ENCODE assay signal across 20 cellular contexts in genomic region chr1:244395965-244396364, GRCh38. TPM values are rescaled to one million over a fixed set of nuclear protein-coding genes. Genes with fewer than 3 reads are reported as not detected.
DNase-seq lines count a peak whose midpoint lies in the region; ATAC-seq and TF ChIP-seq lines count a peak whose summit lies in the region.
"Had no signal": no experiment of that assay in that cellular context is flagged by ENCODE, and none has a peak within 500 bp of the region (broad histone marks: within the 10 kb centered on the region; RNA-seq: fewer than 3 reads in every experiment).

No MANE protein-coding gene starts in this region.

- 84% methylated on average over 5 of the region's 5 CpGs for WGBS in prostate gland
- 72 to 81% (median 75%) methylated on average over 5 of the region's 5 CpGs for WGBS in ovary, 3 donors

- POLR2A ChIA-PET in activated CD8-positive, alpha-beta T cell treated with anti-CD3 and anti-CD28 coated beads, Interleukin-2, amount 10 ng/mL, durations not matched to agents 7 days and 5 days (lab: Charles Lee) = interaction anchor here (1.5 kb wide), 1 partner anchor 55 kb away, joined by 3 read pairs; no protein-coding TSS in a partner anchor

- H3K4me3 ChIP-seq in prostate gland (no peak overlapping the region), ovary (no peak overlapping the region)
- H3K4me3 ChIP-seq: BLaER1 treated with 17β-estradiol and CSF1 and Interleukin-3, amounts not matched to agents 10 nM and 100 nM; lung; transverse colon had no signal

- no peaks in the 10 kb centered on the region for H3K27me3 Mint-ChIP-seq in activated naive CD4-positive, alpha-beta T cell treated with anti-CD3 and anti-CD28 coated beads, Interleukin-2, amount 10 ng/mL, durations not matched to agents 7 days and 5 days
- H3K27me3 Mint-ChIP-seq in activated naive CD4-positive, alpha-beta T cell treated with anti-CD3 and anti-CD28 coated beads for 36 hours (ENCODE audit: low read depth) = no peaks in the 10 kb centered on the region
- no peaks in the 10 kb centered on the region for H3K27me3 Mint-ChIP-seq in activated CD8-positive, alpha-beta T cell treated with anti-CD3 and anti-CD28 coated beads, Interleukin-2, amount 10 ng/mL, durations not matched to agents 7 days and 5 days (ENCODE audit: low read depth)
- no peaks in the 10 kb centered on the region for H3K27me3 Mint-ChIP-seq in stimulated activated memory B cell treated with anti-CD40 and anti-IgM and Interleukin-4, amounts not matched to agents 10 μg/mL and 1 μg/mL and 100 μg/mL, for 72 hours
- H3K27me3 Mint-ChIP-seq in CD14-positive monocyte (ENCODE audit: low read depth in 3 of 3) = no peaks in the 10 kb centered on the region
- H3K27me3 Mint-ChIP-seq: activated CD4-positive, alpha-beta memory T cell treated with anti-CD3 and anti-CD28 coated beads for 36 hours; naive B cell; stimulated activated naive B cell treated with anti-CD40 and anti-IgM and Interleukin-4, amounts not matched to agents 10 μg/mL and 1 μg/mL and 100 μg/mL, for 72 hours had no signal

- no peak for ATAC-seq in activated CD8-positive, alpha-beta T cell treated with anti-CD3 and anti-CD28 coated beads, Interleukin-2, amount 10 ng/mL, durations not matched to agents 7 days and 5 days
- ATAC-seq in stimulated activated memory B cell treated with anti-CD40 and anti-IgM and Interleukin-4, amounts not matched to agents 10 μg/mL and 1 μg/mL and 100 μg/mL, for 72 hours = peak; percentile 25

- CTCF ChIA-PET in activated naive CD4-positive, alpha-beta T cell treated with anti-CD3 and anti-CD28 coated beads, Interleukin-2, amount 10 ng/mL, durations not matched to agents 7 days and 5 days (lab: Charles Lee) = no interaction called here
- CTCF ChIA-PET in activated naive CD4-positive, alpha-beta T cell treated with anti-CD3 and anti-CD28 coated beads for 36 hours (lab: Charles Lee) = no interaction called here
- CTCF ChIA-PET in activated CD8-positive, alpha-beta T cell treated with anti-CD3 and anti-CD28 coated beads, Interleukin-2, amount 10 ng/mL, durations not matched to agents 7 days and 5 days (lab: Charles Lee) = no interaction called here

- no peak for DNase-seq in activated naive CD4-positive, alpha-beta T cell treated with anti-CD3 and anti-CD28 coated beads, Interleukin-2, amount 10 ng/mL, durations not matched to agents 7 days and 5 days
- no peak for DNase-seq in activated naive CD4-positive, alpha-beta T cell treated with anti-CD3 and anti-CD28 coated beads for 36 hours
- no peak for DNase-seq in activated CD8-positive, alpha-beta T cell treated with anti-CD3 and anti-CD28 coated beads, Interleukin-2, amount 10 ng/mL, durations not matched to agents 7 days and 5 days
- DNase-seq in kidney tubule cell (ENCODE audit: low spot score) = peak; percentile 34
- no peak for DNase-seq in CD14-positive monocyte (ENCODE audit: low spot score)
- DNase-seq in prostate gland (ENCODE audit: low spot score) = no peak
- no peak for DNase-seq in ovary
- DNase-seq: activated CD4-positive, alpha-beta memory T cell treated with anti-CD3 and anti-CD28 coated beads for 36 hours; caudate nucleus; naive B cell; NCI-H1092; NCI-H2081 treated with DMSO at 0.1 percent for 48 hours; Right ventricle myocardium superior; stimulated activated naive B cell treated with anti-CD40 and anti-IgM and Interleukin-4, amounts not matched to agents 10 μg/mL and 1 μg/mL and 100 μg/mL, for 72 hours; transverse colon had no signal

- peaks cover 2% of the 10 kb centered on the region for H3K9me3 Mint-ChIP-seq in activated naive CD4-positive, alpha-beta T cell treated with anti-CD3 and anti-CD28 coated beads, Interleukin-2, amount 10 ng/mL, durations not matched to agents 7 days and 5 days
- peaks cover 11% of the 10 kb centered on the region for H3K9me3 Mint-ChIP-seq in activated naive CD4-positive, alpha-beta T cell treated with anti-CD3 and anti-CD28 coated beads for 36 hours
- peaks cover under 1% of the 10 kb centered on the region for H3K9me3 Mint-ChIP-seq in activated CD8-positive, alpha-beta T cell treated with anti-CD3 and anti-CD28 coated beads, Interleukin-2, amount 10 ng/mL, durations not matched to agents 7 days and 5 days (ENCODE audit: insufficient read depth)
- no peaks in the 10 kb centered on the region for H3K9me3 Mint-ChIP-seq in stimulated activated memory B cell treated with anti-CD40 and anti-IgM and Interleukin-4, amounts not matched to agents 10 μg/mL and 1 μg/mL and 100 μg/mL, for 72 hours
- H3K9me3 Mint-ChIP-seq in CD14-positive monocyte = peaks cover under 1 to 7% (median 3%) of the 10 kb centered on the region in 7 donors

- no peaks in the 10 kb centered on the region for H3K36me3 ChIP-seq in prostate gland
- H3K36me3 ChIP-seq in ovary = no peaks in the 10 kb centered on the region

- no peak for TF ChIP-seq EP300 in ovary (IDR thresholded peaks at IDR 0.05)

- H3K27ac ChIP-seq in prostate gland = no peak overlapping the region
- no peak overlapping the region for H3K27ac ChIP-seq in ovary
- H3K27ac ChIP-seq: transverse colon, VCaP had no signal

- TF ChIP-seq CTCF in CD14-positive monocyte (IDR thresholded peaks at IDR 0.05) (no peak), prostate gland (IDR thresholded peaks at IDR 0.05) (no peak), ovary (IDR thresholded peaks at IDR 0.05) (no peak)

- H3K27ac Mint-ChIP-seq in activated naive CD4-positive, alpha-beta T cell treated with anti-CD3 and anti-CD28 coated beads, Interleukin-2, amount 10 ng/mL, durations not matched to agents 7 days and 5 days = peak overlapping the region; percentile 67
- no peak overlapping the region for H3K27ac Mint-ChIP-seq in activated naive CD4-positive, alpha-beta T cell treated with anti-CD3 and anti-CD28 coated beads for 36 hours
- H3K27ac Mint-ChIP-seq in activated CD8-positive, alpha-beta T cell treated with anti-CD3 and anti-CD28 coated beads, Interleukin-2, amount 10 ng/mL, durations not matched to agents 7 days and 5 days = peak overlapping the region; percentile 66
- H3K27ac Mint-ChIP-seq in stimulated activated memory B cell treated with anti-CD40 and anti-IgM and Interleukin-4, amounts not matched to agents 10 μg/mL and 1 μg/mL and 100 μg/mL, for 72 hours = no peak overlapping the region
- peak overlapping the region in 1 of 7 donors; percentile 27 for H3K27ac Mint-ChIP-seq in CD14-positive monocyte
- H3K27ac Mint-ChIP-seq: activated CD4-positive, alpha-beta memory T cell treated with anti-CD3 and anti-CD28 coated beads for 36 hours had no signal

- H3K4me1 ChIP-seq in prostate gland (replicated peaks) = no peaks in the 10 kb centered on the region
- H3K4me1 ChIP-seq in ovary (ENCODE audit: insufficient read depth) = no peaks in the 10 kb centered on the region

- H3K4me1 Mint-ChIP-seq in activated naive CD4-positive, alpha-beta T cell treated with anti-CD3 and anti-CD28 coated beads, Interleukin-2, amount 10 ng/mL, durations not matched to agents 7 days and 5 days = peaks cover 10% of the 10 kb centered on the region
- H3K4me1 Mint-ChIP-seq in activated naive CD4-positive, alpha-beta T cell treated with anti-CD3 and anti-CD28 coated beads for 36 hours (ENCODE audit: low read depth) = peaks cover 6% of the 10 kb centered on the region
- peaks cover 16% of the 10 kb centered on the region for H3K4me1 Mint-ChIP-seq in activated CD8-positive, alpha-beta T cell treated with anti-CD3 and anti-CD28 coated beads, Interleukin-2, amount 10 ng/mL, durations not matched to agents 7 days and 5 days (ENCODE audit: low read depth)
- H3K4me1 Mint-ChIP-seq in stimulated activated memory B cell treated with anti-CD40 and anti-IgM and Interleukin-4, amounts not matched to agents 10 μg/mL and 1 μg/mL and 100 μg/mL, for 72 hours = peaks cover 8% of the 10 kb centered on the region
- H3K4me1 Mint-ChIP-seq in CD14-positive monocyte = peaks cover 4% of the 10 kb centered on the region

- H3K27me3 ChIP-seq in prostate gland (replicated peaks; ENCODE audit: insufficient read depth) (no peaks in the 10 kb centered on the region), ovary (no peaks in the 10 kb centered on the region)
- H3K27me3 ChIP-seq: BLaER1 treated with 17β-estradiol and CSF1 and Interleukin-3, amounts not matched to agents 10 nM and 100 nM; transverse colon had no signal

- no peak overlapping the region for H3K4me3 Mint-ChIP-seq in activated naive CD4-positive, alpha-beta T cell treated with anti-CD3 and anti-CD28 coated beads, Interleukin-2, amount 10 ng/mL, durations not matched to agents 7 days and 5 days
- H3K4me3 Mint-ChIP-seq in activated naive CD4-positive, alpha-beta T cell treated with anti-CD3 and anti-CD28 coated beads for 36 hours = no peak overlapping the region
- no peak overlapping the region for H3K4me3 Mint-ChIP-seq in activated CD8-positive, alpha-beta T cell treated with anti-CD3 and anti-CD28 coated beads, Interleukin-2, amount 10 ng/mL, durations not matched to agents 7 days and 5 days
- H3K4me3 Mint-ChIP-seq in stimulated activated memory B cell treated with anti-CD40 and anti-IgM and Interleukin-4, amounts not matched to agents 10 μg/mL and 1 μg/mL and 100 μg/mL, for 72 hours = no peak overlapping the region
- H3K4me3 Mint-ChIP-seq in CD14-positive monocyte = no peak overlapping the region
- H3K4me3 Mint-ChIP-seq: activated CD4-positive, alpha-beta memory T cell treated with anti-CD3 and anti-CD28 coated beads for 36 hours; naive B cell; stimulated activated naive B cell treated with anti-CD40 and anti-IgM and Interleukin-4, amounts not matched to agents 10 μg/mL and 1 μg/mL and 100 μg/mL, for 72 hours; T-helper 1 cell treated with Interleukin-12 subunit alpha and Interleukin-12 subunit beta and Interleukin-4 antibody, amounts not matched to agents 30 μg/mL and 1 μg/mL, for 36 hours had no signal

- H3K9me3 ChIP-seq in prostate gland = no peaks in the 10 kb centered on the region
- no peaks in the 10 kb centered on the region for H3K9me3 ChIP-seq in ovary

- no peak for TF ChIP-seq POLR2A in prostate gland (IDR thresholded peaks at IDR 0.05)
- no peak for TF ChIP-seq POLR2A in ovary (IDR thresholded peaks at IDR 0.05)

- intact Hi-C loops in activated naive CD4-positive, alpha-beta T cell treated with anti-CD3 and anti-CD28 coated beads for 36 hours (cut with micrococcal nuclease) = no loop called here
- intact Hi-C loops in CD14-positive monocyte (cut with micrococcal nuclease) = no loop called here
- intact Hi-C loops in prostate gland (cut with DNase I) = no loop called here
- intact Hi-C loops in ovary (cut with DNase I) = no loop called here

- peaks cover 11% of the 10 kb centered on the region for H3K36me3 Mint-ChIP-seq in activated naive CD4-positive, alpha-beta T cell treated with anti-CD3 and anti-CD28 coated beads, Interleukin-2, amount 10 ng/mL, durations not matched to agents 7 days and 5 days
- H3K36me3 Mint-ChIP-seq in activated naive CD4-positive, alpha-beta T cell treated with anti-CD3 and anti-CD28 coated beads for 36 hours (ENCODE audit: low read depth) = peaks cover 9% of the 10 kb centered on the region
- H3K36me3 Mint-ChIP-seq in activated CD8-positive, alpha-beta T cell treated with anti-CD3 and anti-CD28 coated beads, Interleukin-2, amount 10 ng/mL, durations not matched to agents 7 days and 5 days (ENCODE audit: low read depth) = peaks cover 24% of the 10 kb centered on the region
- H3K36me3 Mint-ChIP-seq in stimulated activated memory B cell treated with anti-CD40 and anti-IgM and Interleukin-4, amounts not matched to agents 10 μg/mL and 1 μg/mL and 100 μg/mL, for 72 hours = peaks cover 7% of the 10 kb centered on the region
- peaks cover 2 to 3% of the 10 kb centered on the region in 2 donors for H3K36me3 Mint-ChIP-seq in CD14-positive monocyte

RNA-seq across cellular contexts. Expression of gene ADSS2, which starts 55.7 kb away (rescaled TPM):
- total RNA-seq in activated naive CD4-positive, alpha-beta T cell treated with anti-CD3 and anti-CD28 coated beads for 36 hours = 10 to 100 TPM; 45.9 to 47.3 TPM
- 10 to 100 TPM; 53.3 to 54.6 TPM for total RNA-seq in activated CD8-positive, alpha-beta T cell treated with anti-CD3 and anti-CD28 coated beads, Interleukin-2, amount 10 ng/mL, durations not matched to agents 7 days and 5 days
- 10 to 100 TPM; 26.3 to 33.5 TPM for polyA plus RNA-seq in CD14-positive monocyte
- total RNA-seq in prostate gland = 10 to 100 TPM; 42.5 to 43.2 TPM
- 10 to 100 TPM; 23.6 to 44.2 (median 29.8) TPM for total RNA-seq in ovary
- 10 to 100 TPM; 25.3 to 39.5 TPM for polyA plus RNA-seq in ovary

Comparison
In these comparisons a context has a peak if more than half of its experiments do, and no peak if none do; other contexts are left out.
1. H3K27ac Mint-ChIP-seq: peak in activated naive CD4-positive, alpha-beta T cell treated with anti-CD3 and anti-CD28 coated beads, Interleukin-2, amount 10 ng/mL, durations not matched to agents 7 days and 5 days (single experiment) and activated CD8-positive, alpha-beta T cell treated with anti-CD3 and anti-CD28 coated beads, Interleukin-2, amount 10 ng/mL, durations not matched to agents 7 days and 5 days (single experiment); none in activated naive CD4-positive, alpha-beta T cell treated with anti-CD3 and anti-CD28 coated beads for 36 hours (single experiment) and stimulated activated memory B cell treated with anti-CD40 and anti-IgM and Interleukin-4, amounts not matched to agents 10 μg/mL and 1 μg/mL and 100 μg/mL, for 72 hours (single experiment).